Comparison of ENCODE assay signal across 8 cellular contexts in the genomic region with DNA sequence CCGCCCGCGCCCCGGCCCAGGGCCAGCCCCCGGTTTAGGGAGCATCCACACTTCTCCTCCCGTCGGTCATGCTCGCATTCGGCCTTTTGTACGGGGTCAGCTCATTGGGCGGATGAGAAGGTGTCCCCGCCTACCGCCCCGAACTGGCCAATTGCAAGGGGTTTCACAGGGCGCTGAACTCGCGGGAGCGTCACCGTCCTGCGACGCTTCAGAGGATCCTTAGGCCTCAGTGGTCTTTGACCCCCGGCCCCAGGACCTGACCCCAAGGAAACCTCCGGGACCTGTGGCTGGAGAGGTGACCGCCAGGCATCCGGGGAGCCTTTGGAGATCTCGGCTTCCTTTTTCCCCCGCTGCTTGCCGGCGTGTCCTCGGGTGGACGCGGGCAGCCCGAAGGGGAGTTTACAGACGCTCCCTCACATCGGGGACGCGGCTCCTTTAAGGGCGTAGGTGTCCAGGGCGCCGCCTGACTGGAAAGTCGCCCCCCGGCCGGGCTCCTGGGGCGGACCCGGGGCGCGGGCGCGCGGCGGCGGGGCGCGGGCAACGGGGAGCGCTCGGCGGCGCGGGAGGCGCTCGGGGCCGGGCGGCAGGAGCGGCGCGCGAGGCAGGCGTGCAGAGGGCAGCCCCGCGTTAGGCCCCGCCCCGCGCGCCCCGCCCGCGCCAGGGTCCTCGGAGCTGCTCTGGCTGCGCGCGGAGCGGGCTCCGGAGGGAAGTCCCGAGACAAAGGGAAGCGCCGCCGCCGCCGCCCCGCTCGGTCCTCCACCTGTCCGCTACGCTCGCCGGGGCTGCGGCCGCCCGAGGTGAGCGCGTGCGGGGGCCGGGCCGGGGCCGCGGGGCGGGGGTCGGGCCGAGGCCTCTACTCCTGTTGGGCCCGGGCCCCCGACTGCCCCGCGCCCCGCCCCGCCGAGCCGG.
DNase-seq lines count a peak whose midpoint lies in the region; ATAC-seq lines count a peak whose summit lies in the region.

Gene UBE2I, plus strand, starts transcription at position 660 of the 909 bp plus-strand sequence. CDS start 4,395 bp downstream, outside the sequence.

- H3K27me3 ChIP-seq in BLaER1 treated with 17β-estradiol and CSF1 and Interleukin-3, amounts not matched to agents 10 nM and 100 nM = no peaks in the 10 kb centered on the region

- H3K4me2 ChIP-seq in BLaER1 treated with 17β-estradiol and CSF1 and Interleukin-3, amounts not matched to agents 10 nM and 100 nM = peak within 1 kb of the TSS; percentile 93 to 100 (median 98)

- peak within 1 kb of the TSS; percentile 99 to 100 (median 100) for H3K9ac ChIP-seq in BLaER1 treated with 17β-estradiol and CSF1 and Interleukin-3, amounts not matched to agents 10 nM and 100 nM

- H3K4me1 ChIP-seq in BLaER1 treated with 17β-estradiol and CSF1 and Interleukin-3, amounts not matched to agents 10 nM and 100 nM = peaks cover 45 to 59% (median 52%) of the 10 kb centered on the region in 10 experiments

- ATAC-seq in GM19351 (IDR thresholded peaks at IDR 0.05; ENCODE audit: unreplicated experiment) = peak; percentile 48
- ATAC-seq in HG03520 (IDR thresholded peaks at IDR 0.05; ENCODE audit: unreplicated experiment) = peak; percentile 47

- no peaks in the 10 kb centered on the region for H3K9me3 ChIP-seq in BLaER1 treated with 17β-estradiol and CSF1 and Interleukin-3, amounts not matched to agents 10 nM and 100 nM (replicated peaks in 1 of 11)

- H3K4me3 ChIP-seq in BLaER1 treated with 17β-estradiol and CSF1 and Interleukin-3, amounts not matched to agents 10 nM and 100 nM = peak within 1 kb of the TSS; percentile 84 to 100 (median 98)

- peaks cover 26 to 39% (median 33%) of the 10 kb centered on the region in 11 experiments for H3K36me3 ChIP-seq in BLaER1 treated with 17β-estradiol and CSF1 and Interleukin-3, amounts not matched to agents 10 nM and 100 nM

- DNase-seq in NCI-H748 (lab: John Stamatoyannopoulos, UW; ENCODE audit: unreplicated experiment) (peak; percentile 94), cortex of kidney (lab: John Stamatoyannopoulos, UW) (peak; percentile 60), left kidney (ENCODE audit: low read depth, low spot score) (peak; percentile 98)
- peak; percentile 97 for DNase-seq in activated CD4-positive, alpha-beta T cell treated with anti-CD3 and anti-CD28 coated beads, Interleukin-2, amount 50 U/mL, for 1 hour
- peak; percentile 97 for DNase-seq in stimulated activated CD4-positive, alpha-beta T cell treated with anti-CD3 and anti-CD28 coated beads, Interleukin-1b, Interleukin-23, amount 100 ng/mL, for 48 hours

- H4K20me1 ChIP-seq in BLaER1 treated with 17β-estradiol and CSF1 and Interleukin-3, amounts not matched to agents 10 nM and 100 nM = peaks cover 44 to 47% (median 45%) of the 10 kb centered on the region in 11 experiments

- H3K27ac ChIP-seq in BLaER1 treated with 17β-estradiol and CSF1 and Interleukin-3, amounts not matched to agents 10 nM and 100 nM = peak within 1 kb of the TSS; percentile 100

Comparison
In these comparisons a context has a peak if more than half of its experiments do, and no peak if none do; other contexts are left out.
1. Peak in every context shown above with its lines: DNase-seq, ATAC-seq, H3K4me3 ChIP-seq and H3K27ac ChIP-seq.